11 cellular contexts compared by ENCODE assay signal in the genomic region with DNA sequence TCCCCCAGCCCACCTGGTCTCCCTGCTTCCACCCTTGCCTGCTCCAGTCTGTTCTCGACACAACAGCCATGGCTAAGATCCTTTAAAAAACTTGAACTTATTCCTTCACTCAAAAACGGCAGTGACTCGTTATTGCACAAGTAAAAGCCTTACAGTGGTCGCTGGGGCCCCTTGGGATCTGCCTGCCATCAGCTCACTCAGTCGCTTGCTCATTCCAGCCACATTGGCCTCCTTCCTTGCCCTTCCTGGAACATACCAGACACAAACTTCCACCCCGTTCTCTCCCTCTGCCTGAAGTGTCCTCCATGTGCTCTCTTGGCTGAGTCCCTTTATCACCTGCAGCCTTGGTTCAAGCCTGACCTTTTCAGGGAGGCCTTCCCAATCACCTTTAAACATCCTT. TPM values are rescaled to one million over a fixed set of nuclear protein-coding genes. Genes with fewer than 3 reads are reported as not detected.
DNase-seq lines count a peak whose midpoint lies in the region; ATAC-seq, FAIRE-seq and TF ChIP-seq lines count a peak whose summit lies in the region.
"Had no signal": no experiment of that assay in that cellular context is flagged by ENCODE, and none has a peak within 500 bp of the region (broad histone marks: within the 10 kb centered on the region; RNA-seq: fewer than 3 reads in every experiment).

No MANE protein-coding gene starts in this region.

- peaks cover 62% of the 10 kb centered on the region for H3K4me1 ChIP-seq in CD4-positive, alpha-beta memory T cell (ENCODE audit: insufficient read depth, low read length)
- H3K4me1 ChIP-seq in KMS-11 (ENCODE audit: low read depth, poor library complexity, severe bottlenecking) (peaks cover 51% of the 10 kb centered on the region), GM12878 (ENCODE audit: control insufficient read depth, insufficient read depth, low read length) (peaks cover 24% of the 10 kb centered on the region), tibial nerve (peaks cover 0 to 53% (median 17%) of the 10 kb centered on the region in 4 donors)

- POLR2A ChIA-PET in CD4-positive, alpha-beta memory T cell (lab: Charles Lee; ENCODE audit: partially characterized antibody) = no interaction called here
- POLR2A ChIA-PET in GM12878 (lab: Charles Lee) = interaction anchor here (1.0 to 3.2 kb wide), 3 partner anchors 10 to 214 kb away, joined by 3 to 22 read pairs (median 3); partner anchors contain the start of gene CREM

- no peak for TF ChIP-seq RAD21 in GM12878 (IDR thresholded peaks at IDR 0.05; ENCODE audit: insufficient read depth, low read depth, low read length)

- no peak overlapping the region for H3K9ac ChIP-seq in KMS-11
- peak overlapping the region; percentile 12; the same call in 1 of the 2 replicates for H3K9ac ChIP-seq in GM12878 (ENCODE audit: control insufficient read depth, insufficient read depth, low read length)

- no peaks in the 10 kb centered on the region for H3K9me3 Mint-ChIP-seq in CD4-positive, alpha-beta memory T cell
- no peaks in the 10 kb centered on the region for H3K9me3 Mint-ChIP-seq in nephron

- TF ChIP-seq POLR2A in GM12878 (IDR thresholded peaks at IDR 0.05; ENCODE audit: low read depth, low read length) = no peak
- no peak for TF ChIP-seq POLR2A in tibial nerve (IDR thresholded peaks at IDR 0.05)

- H3K9me3 ChIP-seq in CD4-positive, alpha-beta memory T cell (ENCODE audit: control insufficient read depth in 1 of 2, low read length in 2 of 2) = no peaks in the 10 kb centered on the region
- H3K9me3 ChIP-seq in GM12878 (replicated peaks; ENCODE audit: control insufficient read depth, insufficient read depth, low read length) (no peaks in the 10 kb centered on the region), tibial nerve (no peaks in the 10 kb centered on the region)

- DNase-seq in CD4-positive, alpha-beta memory T cell = no peak
- DNase-seq in GM12878 (ENCODE audit: low read depth, low spot score) (no peak), NCI-H748 (lab: John Stamatoyannopoulos, UW; ENCODE audit: unreplicated experiment) (no peak), activated gamma-delta T cell treated with Interleukin-2 at 50 U/mL for 16 hours (no peak), tibial nerve (ENCODE audit: low spot score in 2 of 2) (no peak)
- DNase-seq: GDM1, NCI-H1048, SHP77 treated with DMSO at 0.1 percent for 48 hours had no signal

- peaks cover 1 to 4% of the 10 kb centered on the region in 2 donors for H3K36me3 Mint-ChIP-seq in CD4-positive, alpha-beta memory T cell
- no peaks in the 10 kb centered on the region for H3K36me3 Mint-ChIP-seq in nephron (ENCODE audit: low read depth)

- no peak for TF ChIP-seq EP300 in GM12878 (IDR thresholded peaks at IDR 0.05; ENCODE audit: borderline replicate concordance in 1 of 2, control insufficient read depth in 1 of 2, low read depth in 2 of 2, low read length in 2 of 2)
- no peak for TF ChIP-seq EP300 in tibial nerve (IDR thresholded peaks at IDR 0.05)

- peaks cover 50 to 75% (median 62%) of the 10 kb centered on the region in 4 donors for H3K4me1 Mint-ChIP-seq in CD4-positive, alpha-beta memory T cell
- peaks cover 57% of the 10 kb centered on the region for H3K4me1 Mint-ChIP-seq in nephron

- in situ Hi-C loops in GM12878 (cut with MboI) = no loop called here

- no peak for FAIRE-seq in GM12878 (lab: Jason Lieb, UNC)

- H3K27ac Mint-ChIP-seq in CD4-positive, alpha-beta memory T cell = peak overlapping the region; percentile 15 to 86 (median 75)
- peak overlapping the region; percentile 4 to 37 (median 31) for H3K27ac Mint-ChIP-seq in nephron

- no peak overlapping the region for H3K4me3 ChIP-seq in CD4-positive, alpha-beta memory T cell (ENCODE audit: low read length in 2 of 2)
- H3K4me3 ChIP-seq in KMS-11 (IDR thresholded peaks at IDR 0.05; ENCODE audit: insufficient read depth, low read depth, low read length) = no peak overlapping the region
- H3K4me3 ChIP-seq in GM12878 = peak overlapping the region; percentile 59; the same call in 1 of the 2 replicates
- no peak overlapping the region for H3K4me3 ChIP-seq in tibial nerve

- SMC1A ChIA-PET in GM12878 (lab: Charles Lee; ENCODE audit: uncharacterized antibody, unreplicated experiment) = interaction anchor here (0.9 to 5.6 kb wide), 6 partner anchors 11 to 156 kb away, joined by 3 to 58 read pairs (median 4); no protein-coding TSS in a partner anchor

- H2AFZ ChIP-seq in KMS-11 (ENCODE audit: low read depth) (no peak overlapping the region), GM12878 (ENCODE audit: control insufficient read depth, low read depth, low read length) (no peak overlapping the region)

- H3K79me2 ChIP-seq in KMS-11 (ENCODE audit: insufficient read depth, low read depth) = peaks cover 60% of the 10 kb centered on the region
- peaks cover 65% of the 10 kb centered on the region for H3K79me2 ChIP-seq in GM12878 (ENCODE audit: control insufficient read depth, insufficient read depth, low read length)

- WGBS in GM12878 (ENCODE audit: insufficient coverage, insufficient replicate concordance, low lambda C conversion rate, missing lambda C conversion rate) = 33% methylated on average over 6 of the region's 6 CpGs
- 34 to 40% methylated on average over 6 of the region's 6 CpGs for whole genome bisulfite sequencing in tibial nerve, 2 donors

- H3K27me3 Mint-ChIP-seq in CD4-positive, alpha-beta memory T cell = no peaks in the 10 kb centered on the region
- no peaks in the 10 kb centered on the region for H3K27me3 Mint-ChIP-seq in nephron (ENCODE audit: low read depth)

- H3K27ac ChIP-seq in CD4-positive, alpha-beta memory T cell (ENCODE audit: low read depth, low read length) = no peak overlapping the region
- H3K27ac ChIP-seq in KMS-11 = peak overlapping the region; percentile 47; the same call in 1 of the 2 replicates
- peak overlapping the region; percentile 73 for H3K27ac ChIP-seq in GM12878 (ENCODE audit: control insufficient read depth, insufficient read depth)
- peak overlapping the region in 1 of 4 donors; percentile 33 for H3K27ac ChIP-seq in tibial nerve

- intact Hi-C loops in CD4-positive, alpha-beta memory T cell (cut with micrococcal nuclease) = loop anchor here (1.0 to 2.0 kb wide), 2 partner anchors 16 to 106 kb away; no protein-coding TSS in a partner anchor
- intact Hi-C loops in GM12878 (cut with micrococcal nuclease; ENCODE audit: unreplicated experiment) = loop anchor here (1.0 to 2.0 kb wide), 2 partner anchors 16 to 38 kb away; no protein-coding TSS in a partner anchor

- CTCF ChIA-PET in CD4-positive, alpha-beta memory T cell (lab: Charles Lee; ENCODE audit: partially characterized antibody) = interaction anchor here (0.7 to 1.7 kb wide), 3 partner anchors 11 to 47 kb away, joined by 3 to 4 read pairs (median 4); no protein-coding TSS in a partner anchor
- CTCF ChIA-PET in GM12878 (lab: Yijun Ruan, JAX) = interaction anchor here (1.2 to 1.6 kb wide), 2 partner anchors 10 to 13 kb away, joined by 3 to 7 read pairs; no protein-coding TSS in a partner anchor

- no peaks in the 10 kb centered on the region for H3K36me3 ChIP-seq in CD4-positive, alpha-beta memory T cell (ENCODE audit: insufficient read depth, low read length)
- H3K36me3 ChIP-seq in KMS-11 (ENCODE audit: insufficient read depth) = no peaks in the 10 kb centered on the region
- no peaks in the 10 kb centered on the region for H3K36me3 ChIP-seq in GM12878 (ENCODE audit: control insufficient read depth in 2 of 2, insufficient read depth in 2 of 2, low read length in 1 of 2)
- no peaks in the 10 kb centered on the region for H3K36me3 ChIP-seq in tibial nerve

- H3K27me3 ChIP-seq in CD4-positive, alpha-beta memory T cell (ENCODE audit: insufficient read depth, low read length) = no peaks in the 10 kb centered on the region
- H3K27me3 ChIP-seq in KMS-11 (ENCODE audit: insufficient read depth, low read depth) (no peaks in the 10 kb centered on the region; the same call in 1 of the 2 replicates), GM12878 (replicated peaks in 1 of 2; ENCODE audit: control insufficient read depth in 2 of 2, insufficient read depth in 2 of 2, low read length in 1 of 2) (no peaks in the 10 kb centered on the region), tibial nerve (no peaks in the 10 kb centered on the region)

- RAD21 ChIA-PET in GM12878 (lab: Charles Lee; ENCODE audit: unreplicated experiment) = interaction anchor here (0.9 to 2.0 kb wide), 9 partner anchors 10 to 183 kb away, joined by 3 to 9 read pairs (median 3); no protein-coding TSS in a partner anchor

- peak overlapping the region; percentile 61 for H3K4me2 ChIP-seq in KMS-11
- peak overlapping the region; percentile 96 for H3K4me2 ChIP-seq in GM12878 (ENCODE audit: control insufficient read depth, insufficient read depth)

- H3K4me3 Mint-ChIP-seq in CD4-positive, alpha-beta memory T cell = peak overlapping the region in 7 of 8 donors; percentile 5 to 85 (median 68)
- peak overlapping the region; percentile 9 to 65 (median 28) for H3K4me3 Mint-ChIP-seq in nephron

- BruUV-seq in GM12878 (replicated peaks; lab: Mats Ljungman, UMichigan) = no TSS peak

- ATAC-seq in GM12878 = no peak
- no peak for ATAC-seq in HG02973 (IDR thresholded peaks at IDR 0.05; ENCODE audit: unreplicated experiment)

- TF ChIP-seq CTCF in KMS-11 (conservative IDR thresholded peaks at IDR 0.05; ENCODE audit: low read depth, low read length) (no peak), GM12878 (IDR thresholded peaks at IDR 0.05 in 2 of 3, conservative IDR thresholded peaks at IDR 0.05 in 1 of 3; ENCODE audit: control insufficient read depth in 2 of 3, extremely low read depth in 1 of 3, insufficient read depth in 1 of 3, low read depth in 3 of 3, low read length in 3 of 3) (no peak), nephron (IDR thresholded peaks at IDR 0.05; ENCODE audit: unreplicated experiment in 3 of 3) (no peak), tibial nerve (IDR thresholded peaks at IDR 0.05) (no peak)

- H4K20me1 ChIP-seq in KMS-11 (ENCODE audit: insufficient read depth) = no peaks in the 10 kb centered on the region
- no peaks in the 10 kb centered on the region; the same call in 1 of the 2 replicates for H4K20me1 ChIP-seq in GM12878 (ENCODE audit: control insufficient read depth, insufficient read depth)

RNA-seq across cellular contexts. Expression of gene CCNY, which starts 4.7 kb away (rescaled TPM):
- total RNA-seq in CD4-positive, alpha-beta memory T cell = 10 to 100 TPM; 65.9 to 66.7 TPM
- polyA plus RNA-seq in CD4-positive, alpha-beta memory T cell = 10 to 100 TPM in 1 of 2 donors, 1 to 10 TPM in 1; 5.6 to 17.1 TPM
- total RNA-seq in GM12878 (2013; cell fraction: nucleolus; rRNA removed) = 18.2 and 19.4 TPM in 2 replicates
- total RNA-seq in GM12878 (2014; rRNA removed) (26.8 and 28.1 TPM in 2 replicates), GM12878 (2014; rRNA removed; fragmentation: Illumina TruSeq; extraction: Trizol) (23.6 and 25.3 TPM in 2 replicates), GM12878 (2021) (47.8 and 50.0 TPM in 2 replicates), tibial nerve (10 to 100 TPM; 24.3 to 27.6 (median 26.5) TPM)
- polyA plus RNA-seq in GM12878 (2011; ENCODE audit: low read depth) = 13.3 TPM
- polyA plus RNA-seq in GM12878 (2011; rRNA removed) (47.3 and 47.9 TPM in 2 replicates), GM12878 (2014; fragmentation: Illumina TruSeq; extraction: Trizol) (43.9 and 48.5 TPM in 2 replicates), GM12878 (2014; fragmentation: Nextera tagmentation; extraction: Ambion mirVana) (1 to 10 TPM; 6.5 to 7.7 TPM), GM12878 (2014; rRNA removed) (29.6 and 34.2 TPM in 2 replicates), GM12878 (2016; fragmentation: Nextera tagmentation; extraction: Ambion mirVana) (1 to 10 TPM; 3.6 to 5.0 TPM)
- polyA plus RNA-seq in GM12878 (2011; cell fraction: cytosol; rRNA removed) = 21.0 and 23.0 TPM in 2 replicates
- polyA plus RNA-seq in GM12878 (2011; cell fraction: nucleus; rRNA removed) = 10.0 and 14.8 TPM in 2 replicates
- 22.2 and 22.7 TPM in 2 replicates for polyA plus RNA-seq in GM12878 (2012)
- 59.8 and 67.7 TPM in 2 replicates for polyA minus RNA-seq in GM12878 (2011; rRNA and poly(A)+ RNA removed)
- polyA minus RNA-seq in GM12878 (2011; cell fraction: cytosol; rRNA and poly(A)+ RNA removed) = 8.8 and 17.6 TPM in 2 replicates
- 7.0 and 12.2 TPM in 2 replicates for polyA minus RNA-seq in GM12878 (2011; cell fraction: nucleus; rRNA and poly(A)+ RNA removed)
